Comparison of ENCODE assay signal across 9 cellular contexts in the genomic region with DNA sequence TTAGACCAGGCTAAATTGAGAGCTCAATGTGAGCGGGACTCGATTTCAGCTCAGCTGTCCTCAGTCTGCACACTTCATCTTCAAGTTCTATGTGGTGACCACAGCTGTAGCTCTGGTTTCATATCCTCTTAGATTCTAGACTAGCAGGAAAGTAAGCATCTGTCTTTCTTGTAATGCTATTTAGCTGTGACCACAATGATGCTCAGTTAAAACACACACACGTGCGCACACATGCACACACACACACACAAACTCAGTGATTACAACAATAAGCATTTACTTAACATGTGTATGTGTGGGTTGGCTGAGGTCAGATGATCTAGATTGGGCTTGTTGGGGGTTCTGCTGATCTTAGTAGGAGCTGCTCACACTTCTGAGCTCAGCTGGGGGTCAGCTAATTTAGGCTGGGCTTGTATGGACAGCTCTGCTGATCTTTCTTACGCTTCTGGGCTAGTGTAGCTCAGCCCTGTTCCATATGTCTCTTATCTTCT.
DNase-seq lines count a peak whose midpoint lies in the region; ATAC-seq and TF ChIP-seq lines count a peak whose summit lies in the region.
"Had no signal": no experiment of that assay in that cellular context is flagged by ENCODE, and none has a peak within 500 bp of the region (broad histone marks: within the 10 kb centered on the region; RNA-seq: fewer than 3 reads in every experiment).

No MANE protein-coding gene starts in this region.

- H3K4me3 ChIP-seq in MM.1S (ENCODE audit: low read length) (no peak overlapping the region), neuronal stem cell (ENCODE audit: low read length in 2 of 2) (no peak overlapping the region)
- H3K4me3 ChIP-seq: K562, pancreas had no signal

- H2BK5ac ChIP-seq in neuronal stem cell (ENCODE audit: low read length) = no peak overlapping the region

- H3K4ac ChIP-seq in neuronal stem cell (ENCODE audit: low read length) = no peak overlapping the region

- no peak overlapping the region for H2AK5ac ChIP-seq in neuronal stem cell (ENCODE audit: low read depth, low read length)

- WGBS in neuronal stem cell (ENCODE audit: extremely low coverage in 2 of 2, insufficient read length in 2 of 2, insufficient replicate concordance in 1 of 2), 2 donors = no CpG with 5 or more reads among the region's 5 CpGs

- H3K36me3 ChIP-seq in MM.1S (replicated peaks; ENCODE audit: insufficient read depth, low read length) = no peaks in the 10 kb centered on the region
- H3K36me3 ChIP-seq in neuronal stem cell (replicated peaks in 1 of 2; ENCODE audit: control insufficient read depth in 2 of 2, insufficient read depth in 2 of 2, low read length in 2 of 2) = no peaks in the 10 kb centered on the region
- H3K36me3 ChIP-seq: pancreas had no signal

- no peaks in the 10 kb centered on the region for H3K9me2 ChIP-seq in MM.1S (replicated peaks; ENCODE audit: insufficient read depth, low read length)

- ATAC-seq in GM18868 (IDR thresholded peaks at IDR 0.05; ENCODE audit: unreplicated experiment) (peak; percentile 98), HG02571 (IDR thresholded peaks at IDR 0.05; ENCODE audit: unreplicated experiment) (peak; percentile 98)
- ATAC-seq: K562 had no signal

- H4K91ac ChIP-seq in neuronal stem cell (ENCODE audit: low read depth, low read length, poor library complexity) = no peak overlapping the region

- no peak overlapping the region for H3K23ac ChIP-seq in neuronal stem cell (ENCODE audit: low read depth, low read length, poor library complexity)

- H3K18ac ChIP-seq in neuronal stem cell (ENCODE audit: low read length) = no peak overlapping the region

- H3K79me2 ChIP-seq in MM.1S (ENCODE audit: low read length) = no peaks in the 10 kb centered on the region

- H2AFZ ChIP-seq in MM.1S (ENCODE audit: low read length) = no peak overlapping the region
- no peak overlapping the region for H2AFZ ChIP-seq in neuronal stem cell (ENCODE audit: low read length)

- H3K4me1 ChIP-seq in MM.1S (ENCODE audit: low read length) (peaks cover 40% of the 10 kb centered on the region), neuronal stem cell (ENCODE audit: control insufficient read depth in 2 of 2, insufficient read depth in 1 of 2, low read depth in 1 of 2, low read length in 2 of 2) (no peaks in the 10 kb centered on the region)
- H3K4me1 ChIP-seq: pancreas had no signal

- H4K8ac ChIP-seq in neuronal stem cell (ENCODE audit: low read depth, low read length) = no peak overlapping the region

- no peak overlapping the region for H3K14ac ChIP-seq in neuronal stem cell (ENCODE audit: low read length)

- H2BK15ac ChIP-seq in neuronal stem cell (ENCODE audit: low read length) = no peak overlapping the region

- TF ChIP-seq CTCF in MM.1S (IDR thresholded peaks at IDR 0.05; ENCODE audit: low read length) = no peak

- H3K9ac ChIP-seq in MM.1S (ENCODE audit: low read length) (no peak overlapping the region), neuronal stem cell (ENCODE audit: low read depth, low read length, poor library complexity) (peak overlapping the region; percentile 2)

- DNase-seq in MM.1S = peak; percentile 95
- no peak for DNase-seq in neuronal stem cell (ENCODE audit: low spot score)
- no peak for DNase-seq in NCI-H2227 treated with DMSO at 0.1 percent for 48 hours (lab: John Stamatoyannopoulos, UW)
- DNase-seq in NCI-H1105 treated with DMSO at 0.1 percent for 48 hours (lab: John Stamatoyannopoulos, UW) = no peak
- DNase-seq in NCI-H2196 treated with DMSO at 0.1 percent for 48 hours (lab: John Stamatoyannopoulos, UW; ENCODE audit: unreplicated experiment) = no peak
- DNase-seq: pancreas had no signal

- H3K27me3 ChIP-seq in MM.1S (replicated peaks; ENCODE audit: insufficient read depth, low read length) = peaks cover 33% of the 10 kb centered on the region
- no peaks in the 10 kb centered on the region for H3K27me3 ChIP-seq in neuronal stem cell (ENCODE audit: control insufficient read depth in 3 of 3, insufficient read depth in 3 of 3, low read depth in 1 of 3, low read length in 3 of 3)
- H3K27me3 ChIP-seq: pancreas had no signal

- H3K27ac ChIP-seq in MM.1S (ENCODE audit: low read length) (peak overlapping the region; percentile 21; the same call in 1 of the 2 replicates), neuronal stem cell (replicated peaks; ENCODE audit: low read length) (no peak overlapping the region)
- H3K27ac ChIP-seq: pancreas had no signal

- H3K4me2 ChIP-seq in MM.1S (ENCODE audit: low read depth, low read length) = peak overlapping the region; percentile 39; the same call in 1 of the 2 replicates
- no peak overlapping the region for H3K4me2 ChIP-seq in neuronal stem cell (ENCODE audit: insufficient read depth, low read length, poor library complexity, severe bottlenecking)

- no peaks in the 10 kb centered on the region for H3K79me1 ChIP-seq in neuronal stem cell (ENCODE audit: low read depth, low read length)

- peaks cover 19% of the 10 kb centered on the region for H3F3A ChIP-seq in MM.1S (ENCODE audit: insufficient read depth, low read length)

- no peak overlapping the region for H2BK12ac ChIP-seq in neuronal stem cell (ENCODE audit: low read length)

- H2BK120ac ChIP-seq in neuronal stem cell (ENCODE audit: low read depth, low read length) = no peak overlapping the region

- H3K9me3 ChIP-seq in MM.1S (replicated peaks; ENCODE audit: insufficient read depth, low read length) (no peaks in the 10 kb centered on the region), neuronal stem cell (replicated peaks in 1 of 2; ENCODE audit: control insufficient read depth in 2 of 2, insufficient read depth in 1 of 2, low read depth in 1 of 2, low read length in 2 of 2) (no peaks in the 10 kb centered on the region)
- H3K9me3 ChIP-seq: pancreas had no signal

- H4K20me1 ChIP-seq in MM.1S (ENCODE audit: insufficient read depth, low read length) = no peaks in the 10 kb centered on the region
